8 cellular contexts compared by ENCODE assay signal in genomic region chr4:37648084-37648817, GRCh38. TPM values are rescaled to one million over a fixed set of nuclear protein-coding genes. Genes with fewer than 3 reads are reported as not detected.
A peak's percentile ranks its signal among the peaks of the same experiment; 100 is the strongest.
DNase-seq lines count a peak whose midpoint lies in the region; ATAC-seq and TF ChIP-seq lines count a peak whose summit lies in the region.

No MANE protein-coding gene starts in this region.

- H2AFZ ChIP-seq in MM.1S (ENCODE audit: low read length): no peak overlapping the region

- H3K9me3 ChIP-seq in endocrine pancreas (ENCODE audit: control insufficient read depth, low read length): no peaks in the 10 kb centered on the region
- no peaks in the 10 kb centered on the region for H3K9me3 ChIP-seq in MM.1S (replicated peaks; ENCODE audit: insufficient read depth, low read length)

- H3K9ac ChIP-seq in endocrine pancreas (ENCODE audit: control insufficient read depth, insufficient read depth, low read length) (no peak overlapping the region), MM.1S (ENCODE audit: low read length) (no peak overlapping the region)

- H3K27ac ChIP-seq in MM.1S (ENCODE audit: low read length): no peak overlapping the region

- ATAC-seq in GM21367 (IDR thresholded peaks at IDR 0.05; ENCODE audit: unreplicated experiment): no peak
- ATAC-seq in GM19397 (IDR thresholded peaks at IDR 0.05; ENCODE audit: unreplicated experiment): no peak
- ATAC-seq in HG02642 (IDR thresholded peaks at IDR 0.05; ENCODE audit: poor library complexity, unreplicated experiment): no peak

- no peaks in the 10 kb centered on the region for H3K36me3 ChIP-seq in endocrine pancreas (ENCODE audit: control insufficient read depth, insufficient read depth, low read length)
- peaks cover 3% of the 10 kb centered on the region; the same call in 1 of the 2 replicates for H3K36me3 ChIP-seq in MM.1S (replicated peaks; ENCODE audit: insufficient read depth, low read length)

- H3K9me2 ChIP-seq in MM.1S (replicated peaks; ENCODE audit: insufficient read depth, low read length): no peaks in the 10 kb centered on the region

- peaks cover 23% of the 10 kb centered on the region for H3K4me1 ChIP-seq in endocrine pancreas (ENCODE audit: control insufficient read depth, insufficient read depth, low read length)
- H3K4me1 ChIP-seq in MM.1S (ENCODE audit: low read length): peaks cover 2% of the 10 kb centered on the region; the same call in 1 of the 2 replicates

- DNase-seq in Daoy (ENCODE audit: low read depth) (peak; percentile 69), NCI-H446 treated with DMSO at 0.1 percent for 48 hours (lab: John Stamatoyannopoulos, UW) (peak; percentile 43), non-pigmented ciliary epithelial cell (ENCODE audit: low read depth) (peak; percentile 84), MM.1S (no peak)

- no peaks in the 10 kb centered on the region for H3K27me3 ChIP-seq in endocrine pancreas (ENCODE audit: control insufficient read depth, insufficient read depth, low read length)
- no peaks in the 10 kb centered on the region for H3K27me3 ChIP-seq in MM.1S (replicated peaks; ENCODE audit: insufficient read depth, low read length)

- 0 out of 2 replicates have a peak, but pooled peaks cover 2% of the 10 kb centered on the region for H3F3A ChIP-seq in MM.1S (ENCODE audit: insufficient read depth, low read length)

- H4K20me1 ChIP-seq in MM.1S (ENCODE audit: insufficient read depth, low read length): no peaks in the 10 kb centered on the region

- TF ChIP-seq CTCF in MM.1S (IDR thresholded peaks at IDR 0.05; ENCODE audit: low read length): no peak

- peaks cover 32% of the 10 kb centered on the region for H3K79me2 ChIP-seq in MM.1S (ENCODE audit: low read length)

- H3K4me2 ChIP-seq in MM.1S (ENCODE audit: low read depth, low read length): no peak overlapping the region

- peak overlapping the region; percentile 45 for H3K4me3 ChIP-seq in endocrine pancreas (ENCODE audit: control insufficient read depth, insufficient read depth, low read length)
- H3K4me3 ChIP-seq in MM.1S (ENCODE audit: low read length): no peak overlapping the region

RNA-seq across cellular contexts. Expression of gene RELL1, which starts 37.9 kb away (rescaled TPM):
- 40.9 and 45.9 TPM in 2 replicates for total RNA-seq in Daoy (2014; rRNA removed; shearing (Covaris generic))
